Comparison of ENCODE assay signal across 35 cellular contexts in the genomic region with DNA sequence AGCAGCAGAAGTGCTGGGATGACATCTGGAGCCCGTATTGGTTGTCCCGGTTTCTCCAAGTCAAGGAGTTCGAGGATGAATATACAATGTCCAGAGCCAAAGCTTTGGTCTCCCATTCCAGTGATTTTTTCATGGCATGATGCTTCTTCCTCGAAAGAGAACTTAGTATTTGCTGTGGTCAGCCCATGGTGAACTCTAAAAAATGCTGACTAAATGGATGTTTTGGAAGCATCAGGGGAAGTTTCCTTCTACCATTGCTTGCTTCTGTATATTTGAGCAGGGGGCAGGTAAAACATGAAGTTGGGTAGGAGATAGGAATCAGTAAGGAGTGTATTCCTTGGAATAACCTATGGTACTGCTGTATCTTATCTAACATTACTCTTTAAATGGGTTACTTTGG. TPM values are rescaled to one million over a fixed set of nuclear protein-coding genes. Genes with fewer than 3 reads are reported as not detected.
"Had no signal": no experiment of that assay in that cellular context is flagged by ENCODE, and none has a peak within 500 bp of the region (broad histone marks: within the 10 kb centered on the region; RNA-seq: fewer than 3 reads in every experiment).

No MANE protein-coding gene starts in this region.

- DNase-seq: MG63, MM.1S, MV-4-11, NCI-H1048, NCI-H1092, NCI-H1092 treated with DMSO at 0.1 percent for 48 hours, NCI-H1105, NCI-H1105 treated with DMSO at 0.1 percent for 48 hours, NCI-H1417, NCI-H1417 treated with DMSO at 0.1 percent for 48 hours, NCI-H1436, NCI-H1436 treated with DMSO at 0.1 percent for 48 hours, NCI-H146, NCI-H1694, NCI-H1694 treated with DMSO at 0.1 percent for 48 hours, NCI-H187, NCI-H187 treated with DMSO at 0.1 percent for 48 hours, NCI-H1930, NCI-H2029, NCI-H2029 treated with DMSO at 0.1 percent for 48 hours, NCI-H2081, NCI-H2081 treated with DMSO at 0.1 percent for 48 hours, NCI-H2107, NCI-H2171, NCI-H2171 treated with DMSO at 0.1 percent for 48 hours, NCI-H2227 treated with DMSO at 0.1 percent for 48 hours, NCI-H226, NCI-H345, NCI-H446, NCI-H446 treated with DMSO at 0.1 percent for 48 hours, NCI-H510A, NCI-H510A treated with DMSO at 0.1 percent for 48 hours, NCI-H526 had no signal

- H3K4me3 ChIP-seq: MG63 had no signal

- H3K36me3 ChIP-seq: MG63 had no signal

- H3K27me3 ChIP-seq: MG63 had no signal

- H3K9me3 ChIP-seq: MG63 had no signal

RNA-seq across cellular contexts. Expression of a gene that starts 8.6 kb away (rescaled TPM):
- total RNA-seq: LHCN-M2, M059J had no signal
